15 cellular contexts compared by ENCODE assay signal in the genomic region with DNA sequence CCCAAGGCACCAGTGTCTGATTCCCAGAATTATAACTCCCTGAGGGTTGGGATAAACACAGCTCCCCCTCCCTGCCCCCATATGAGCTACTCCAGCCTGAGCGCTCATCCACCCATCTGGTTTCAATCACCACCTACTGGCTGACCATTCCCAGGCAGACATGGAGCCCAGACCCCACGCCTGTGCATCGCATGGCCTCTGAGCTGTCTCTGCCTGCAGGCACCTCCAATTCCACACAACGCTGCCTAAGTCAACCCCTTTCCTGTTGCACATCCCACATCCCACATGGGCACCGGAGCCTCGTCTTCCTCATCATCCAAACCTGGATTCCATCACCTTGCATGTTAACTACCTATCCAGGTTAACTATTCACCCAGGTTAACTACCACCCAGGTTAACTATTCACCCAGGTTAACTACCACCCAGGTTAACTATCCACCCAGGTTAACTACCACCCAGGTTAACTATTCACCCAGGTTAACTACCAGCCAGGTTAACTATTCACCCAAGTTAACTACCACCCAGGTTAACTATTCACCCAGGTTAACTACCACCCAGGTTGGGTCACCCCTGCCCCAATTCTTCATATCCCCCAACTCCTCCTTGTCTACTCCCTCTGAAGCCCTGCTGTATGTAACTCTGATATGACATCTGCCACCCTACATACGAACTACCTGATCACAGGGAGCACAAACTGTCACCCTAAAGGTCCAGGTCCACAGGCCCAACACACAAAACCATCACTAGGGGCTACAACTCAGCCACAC. TPM values are rescaled to one million over a fixed set of nuclear protein-coding genes. Genes with fewer than 3 reads are reported as not detected.
"Had no signal": no experiment of that assay in that cellular context is flagged by ENCODE, and none has a peak within 500 bp of the region (broad histone marks: within the 10 kb centered on the region; RNA-seq: fewer than 3 reads in every experiment).

No MANE protein-coding gene starts in this region.

- H3K4me3 ChIP-seq: dorsolateral prefrontal cortex, left ventricle myocardium inferior, ovary had no signal

- H3K9me3 ChIP-seq: left ventricle myocardium inferior, ovary had no signal

- H3K27me3 ChIP-seq: ovary had no signal

- H3K27ac ChIP-seq: dorsolateral prefrontal cortex, left ventricle myocardium inferior, ovary had no signal

- H3K4me1 ChIP-seq: left ventricle myocardium inferior had no signal

- ATAC-seq: esophagus mucosa; stimulated activated naive CD8-positive, alpha-beta T cell treated with anti-CD3 and anti-CD28 coated beads, Interleukin-15, amount 100 ng/mL, for 72 hours had no signal

- DNase-seq: activated CD4-positive, alpha-beta memory T cell treated with anti-CD3 and anti-CD28 coated beads for 36 hours; activated gamma-delta T cell; activated T-cell treated with anti-CD3 and anti-CD28 coated beads, Interleukin-2, amount 50 U/mL, for 48 hours; aorta; dorsolateral prefrontal cortex; left ventricle myocardium inferior; mesendoderm; ovary; stimulated activated CD4-positive, alpha-beta T cell treated with anti-CD3 and anti-CD28 coated beads, Interleukin-4, amount 100 ng/mL, for 24 hours; stimulated activated naive CD8-positive, alpha-beta T cell treated with anti-CD3 and anti-CD28 coated beads, Interleukin-15, amount 100 ng/mL, for 72 hours; T1000 had no signal

- H3K36me3 ChIP-seq: left ventricle myocardium inferior, ovary had no signal

RNA-seq across cellular contexts. Expression of gene TEX51, which starts 47.8 kb away (rescaled TPM):
- total RNA-seq: activated CD4-positive, alpha-beta memory T cell treated with anti-CD3 and anti-CD28 coated beads for 36 hours; aorta; bronchial epithelial cell; chondrocyte; dorsolateral prefrontal cortex; esophagus mucosa; left ventricle myocardium inferior; neural crest cell; ovary had no signal
- polyA plus RNA-seq: aorta, ovary had no signal
